In the genomic region with DNA sequence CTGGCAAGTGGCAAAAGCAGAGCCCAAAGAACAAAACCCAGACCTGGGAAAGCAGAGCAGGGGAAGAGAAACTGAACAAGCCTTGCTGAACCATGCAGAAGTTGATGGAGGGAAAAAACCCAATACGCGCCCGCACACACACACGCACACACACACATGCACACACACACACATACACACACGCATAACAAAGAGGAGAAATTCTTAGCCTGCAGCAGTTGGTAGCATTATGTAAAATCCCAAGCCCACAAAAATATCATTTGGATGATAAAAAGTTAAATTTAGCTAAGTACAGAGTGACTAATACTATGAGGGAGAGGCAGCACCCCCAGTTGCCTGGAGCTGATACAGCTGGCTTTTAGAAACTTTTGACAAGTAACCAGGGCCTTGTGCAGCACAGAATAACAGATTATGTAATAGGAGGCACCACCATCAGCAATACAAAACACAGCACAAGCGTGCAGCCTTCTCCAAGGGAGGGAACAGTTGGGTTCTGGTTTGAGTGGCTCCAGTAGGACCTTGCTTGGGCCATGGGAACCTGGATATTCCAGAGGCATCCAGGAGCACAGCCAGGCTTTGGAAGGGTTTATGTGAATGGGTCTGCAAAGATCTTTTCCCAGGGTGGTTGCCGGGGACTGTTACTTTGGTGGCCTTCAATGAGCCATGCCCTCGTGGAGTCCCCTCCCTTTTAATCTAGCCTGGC, we compare ENCODE assay signal across 8 cellular contexts. TPM values are rescaled to one million over a fixed set of nuclear protein-coding genes. Genes with fewer than 3 reads are reported as not detected.
DNase-seq lines count a peak whose midpoint lies in the region; ATAC-seq and TF ChIP-seq lines count a peak whose summit lies in the region.

No MANE protein-coding gene starts in this region.

- H3K36me3 Mint-ChIP-seq in CD4-positive, alpha-beta T cell (ENCODE audit: low read depth) = peaks cover 7% of the 10 kb centered on the region
- no peaks in the 10 kb centered on the region for H3K36me3 Mint-ChIP-seq in endodermal cell (ENCODE audit: low read depth)
- no peaks in the 10 kb centered on the region for H3K36me3 Mint-ChIP-seq in neural progenitor cell
- no peaks in the 10 kb centered on the region for H3K36me3 Mint-ChIP-seq in stimulated activated effector memory CD8-positive, alpha-beta T cell treated with anti-CD3 and anti-CD28 coated beads, Interleukin-12 subunit alpha, Interleukin-12 subunit beta, amount 100 ng/mL, for 72 hours

- no peaks in the 10 kb centered on the region for H3K9me3 Mint-ChIP-seq in CD4-positive, alpha-beta T cell
- H3K9me3 Mint-ChIP-seq in endodermal cell = no peaks in the 10 kb centered on the region
- H3K9me3 Mint-ChIP-seq in neural progenitor cell = no peaks in the 10 kb centered on the region
- no peaks in the 10 kb centered on the region for H3K9me3 Mint-ChIP-seq in stimulated activated effector memory CD8-positive, alpha-beta T cell treated with anti-CD3 and anti-CD28 coated beads, Interleukin-12 subunit alpha, Interleukin-12 subunit beta, amount 100 ng/mL, for 72 hours

- peaks cover 25% of the 10 kb centered on the region for H3F3A ChIP-seq in neural progenitor cell (ENCODE audit: low read depth)

- H3K9ac ChIP-seq in endodermal cell (ENCODE audit: extremely low read depth, low read length, poor library complexity, severe bottlenecking) = no peak overlapping the region
- no peak overlapping the region for H3K9ac ChIP-seq in neural progenitor cell

- 85 to 95% methylated on average over 2 to 8 of the region's 8 CpGs for WGBS in endodermal cell (ENCODE audit: insufficient coverage in 1 of 2, insufficient read length in 1 of 2), 2 experiments

- POLR2A ChIA-PET in CD4-positive, alpha-beta T cell (lab: Charles Lee) = interaction anchor here (0.9 to 3.2 kb wide), 14 partner anchors 8 to 141 kb away, joined by 4 to 31 read pairs (median 7); partner anchors contain the start of genes ARL6IP4, MPHOSPH9, MTRFR and OGFOD2

- H3K27ac ChIP-seq in CD4-positive, alpha-beta T cell (ENCODE audit: low read depth, low read length) = peak overlapping the region; percentile 64
- no peak overlapping the region for H3K27ac ChIP-seq in endodermal cell (ENCODE audit: low read depth, low read length)
- H3K27ac ChIP-seq in neural progenitor cell = no peak overlapping the region

- no peak overlapping the region for H3K4me2 ChIP-seq in neural progenitor cell

- H3K4me3 ChIP-seq in endodermal cell (ENCODE audit: low read length) = no peak overlapping the region
- H3K4me3 ChIP-seq in neural progenitor cell = no peak overlapping the region

- H3K36me3 ChIP-seq in endodermal cell (ENCODE audit: control insufficient read depth, insufficient read depth, low read length) = no peaks in the 10 kb centered on the region
- no peaks in the 10 kb centered on the region for H3K36me3 ChIP-seq in neural progenitor cell

- no peak for TF ChIP-seq CTCF in CD4-positive, alpha-beta T cell (IDR thresholded peaks at IDR 0.05)
- TF ChIP-seq CTCF in endodermal cell (conservative IDR thresholded peaks at IDR 0.05) (no peak), neural progenitor cell (IDR thresholded peaks at IDR 0.05) (no peak)

- peak in 4 of 10 experiments; percentile 20 to 44 (median 28) for DNase-seq in CD4-positive, alpha-beta T cell
- DNase-seq in NOMO-1 (lab: John Stamatoyannopoulos, UW; ENCODE audit: unreplicated experiment in 2 of 2) = peak; percentile 62 to 70
- peak; percentile 50 for DNase-seq in endodermal cell
- no peak for DNase-seq in neural progenitor cell (ENCODE audit: low spot score)
- DNase-seq in NCI-H128 (lab: John Stamatoyannopoulos, UW; ENCODE audit: unreplicated experiment) = no peak
- DNase-seq in stimulated activated effector memory CD8-positive, alpha-beta T cell treated with anti-CD3 and anti-CD28 coated beads, Interleukin-12 subunit alpha, Interleukin-12 subunit beta, amount 100 ng/mL, for 72 hours (ENCODE audit: low spot score in 2 of 2) = no peak
- no peak for DNase-seq in COLO829 (ENCODE audit: low spot score)

- no peaks in the 10 kb centered on the region for H3K9me3 ChIP-seq in CD4-positive, alpha-beta T cell (ENCODE audit: control insufficient read depth, low read length)
- H3K9me3 ChIP-seq in endodermal cell (ENCODE audit: control insufficient read depth, low read length) (no peaks in the 10 kb centered on the region), neural progenitor cell (ENCODE audit: low read depth) (no peaks in the 10 kb centered on the region)

- no peak overlapping the region for H2AFZ ChIP-seq in neural progenitor cell (replicated peaks)

- ATAC-seq in CD4-positive, alpha-beta T cell (ENCODE audit: poor library complexity) = peak; percentile 89
- no peak for ATAC-seq in HG02884 (IDR thresholded peaks at IDR 0.05; ENCODE audit: unreplicated experiment)
- ATAC-seq in stimulated activated effector memory CD8-positive, alpha-beta T cell treated with anti-CD3 and anti-CD28 coated beads, Interleukin-12 subunit alpha, Interleukin-12 subunit beta, amount 100 ng/mL, for 72 hours = no peak

- H3K27me3 ChIP-seq in CD4-positive, alpha-beta T cell (ENCODE audit: control insufficient read depth, insufficient read depth, low read length) = no peaks in the 10 kb centered on the region
- H3K27me3 ChIP-seq in endodermal cell (ENCODE audit: control insufficient read depth, insufficient read depth, low read length, poor library complexity, severe bottlenecking) (no peaks in the 10 kb centered on the region), neural progenitor cell (peaks cover 24% of the 10 kb centered on the region)

- H4K20me1 ChIP-seq in neural progenitor cell (ENCODE audit: low read depth) = no peaks in the 10 kb centered on the region

- H3K27ac Mint-ChIP-seq in CD4-positive, alpha-beta T cell = peak overlapping the region; percentile 99
- H3K27ac Mint-ChIP-seq in endodermal cell (no peak overlapping the region), neural progenitor cell (peak overlapping the region; percentile 47)
- no peak overlapping the region for H3K27ac Mint-ChIP-seq in stimulated activated effector memory CD8-positive, alpha-beta T cell treated with anti-CD3 and anti-CD28 coated beads, Interleukin-12 subunit alpha, Interleukin-12 subunit beta, amount 100 ng/mL, for 72 hours

- H3K4me1 Mint-ChIP-seq in CD4-positive, alpha-beta T cell (ENCODE audit: low read depth) = peaks cover 80% of the 10 kb centered on the region
- H3K4me1 Mint-ChIP-seq in endodermal cell (peaks cover 12% of the 10 kb centered on the region), neural progenitor cell (peaks cover 49% of the 10 kb centered on the region)
- peaks cover 15% of the 10 kb centered on the region for H3K4me1 Mint-ChIP-seq in stimulated activated effector memory CD8-positive, alpha-beta T cell treated with anti-CD3 and anti-CD28 coated beads, Interleukin-12 subunit alpha, Interleukin-12 subunit beta, amount 100 ng/mL, for 72 hours

- H3K27me3 Mint-ChIP-seq in CD4-positive, alpha-beta T cell = no peaks in the 10 kb centered on the region
- no peaks in the 10 kb centered on the region for H3K27me3 Mint-ChIP-seq in endodermal cell (ENCODE audit: insufficient read depth)
- peaks cover 7% of the 10 kb centered on the region for H3K27me3 Mint-ChIP-seq in neural progenitor cell (ENCODE audit: insufficient read depth, low read depth)

- intact Hi-C loops in CD4-positive, alpha-beta T cell (cut with DNase I, micrococcal nuclease) = no loop called here

- peak overlapping the region; percentile 66 for H3K4me3 Mint-ChIP-seq in CD4-positive, alpha-beta T cell
- H3K4me3 Mint-ChIP-seq in endodermal cell (no peak overlapping the region), neural progenitor cell (no peak overlapping the region)
- no peak overlapping the region for H3K4me3 Mint-ChIP-seq in stimulated activated effector memory CD8-positive, alpha-beta T cell treated with anti-CD3 and anti-CD28 coated beads, Interleukin-12 subunit alpha, Interleukin-12 subunit beta, amount 100 ng/mL, for 72 hours

- H3K4me1 ChIP-seq in endodermal cell (ENCODE audit: control insufficient read depth, insufficient read depth, low read length) (no peaks in the 10 kb centered on the region), neural progenitor cell (peaks cover 6% of the 10 kb centered on the region)

- H3K79me2 ChIP-seq in neural progenitor cell (ENCODE audit: low read depth) = no peaks in the 10 kb centered on the region

- CTCF ChIA-PET in CD4-positive, alpha-beta T cell (lab: Charles Lee) = interaction anchor here (1.3 to 2.1 kb wide), 4 partner anchors 11 to 72 kb away, joined by 3 to 10 read pairs (median 5); no protein-coding TSS in a partner anchor

RNA-seq across cellular contexts. Expression of gene PITPNM2, which starts 35.3 kb away (rescaled TPM):
- total RNA-seq in CD4-positive, alpha-beta T cell = 10 to 100 TPM; 37.3 to 38.3 TPM
- total RNA-seq in endodermal cell (10 to 100 TPM in 1 of 2 donors, 1 to 10 TPM in 1; 3.2 to 13.4 TPM), neural progenitor cell (ENCODE audit: low replicate concordance) (0.56 and 1.2 TPM in 2 replicates)
- 3.0 TPM for polyA plus RNA-seq in endodermal cell (2013, experiment 1 of 2)
- 2.6 TPM for polyA plus RNA-seq in endodermal cell (2013, experiment 2 of 2)

Comparison
In these comparisons a context has a peak if more than half of its experiments do, and no peak if none do; other contexts are left out.
1. DNase-seq: peak in NOMO-1 (2 of 2) and endodermal cell (single experiment); none in neural progenitor cell (single experiment), NCI-H128 (single experiment), stimulated activated effector memory CD8-positive, alpha-beta T cell treated with anti-CD3 and anti-CD28 coated beads, Interleukin-12 subunit alpha, Interleukin-12 subunit beta, amount 100 ng/mL, for 72 hours (0 of 2) and COLO829 (single experiment).
2. H3K27ac Mint-ChIP-seq: peak in CD4-positive, alpha-beta T cell (single experiment) and neural progenitor cell (single experiment); none in endodermal cell (single experiment) and stimulated activated effector memory CD8-positive, alpha-beta T cell treated with anti-CD3 and anti-CD28 coated beads, Interleukin-12 subunit alpha, Interleukin-12 subunit beta, amount 100 ng/mL, for 72 hours (single experiment).